19 cellular contexts compared by ENCODE assay signal in genomic region chr13:30331331-30331771, GRCh38. TPM values are rescaled to one million over a fixed set of nuclear protein-coding genes. Genes with fewer than 3 reads are reported as not detected.
DNase-seq lines count a peak whose midpoint lies in the region; ATAC-seq lines count a peak whose summit lies in the region.
"Had no signal": no experiment of that assay in that cellular context is flagged by ENCODE, and none has a peak within 500 bp of the region (broad histone marks: within the 10 kb centered on the region; RNA-seq: fewer than 3 reads in every experiment).

No MANE protein-coding gene starts in this region.

- DNase-seq in NCI-H2029 treated with DMSO at 0.1 percent for 48 hours (lab: John Stamatoyannopoulos, UW): peak; percentile 14
- no peak for DNase-seq in NCI-H2029 (lab: John Stamatoyannopoulos, UW)
- no peak for DNase-seq in SK-N-MC (ENCODE audit: low read depth, low spot score)
- peak; percentile 10 to 41 for DNase-seq in left colon
- no peak for DNase-seq in dermis blood vessel endothelial cell
- DNase-seq in AML-193 (lab: John Stamatoyannopoulos, UW): no peak
- DNase-seq in GM19240 (ENCODE audit: insufficient read length, low spot score): no peak
- DNase-seq: colonic mucosa; DMS153; immature natural killer cell; mammary epithelial cell; NCI-H1694 treated with DMSO at 0.1 percent for 48 hours; NCI-H526; stimulated activated CD4-positive, alpha-beta T cell treated with anti-CD3 and anti-CD28 coated beads, Interleukin-2, amount 100 ng/mL, for 24 hours; tibial artery had no signal

- H3K4me3 ChIP-seq in SK-N-MC (no peak overlapping the region), subcutaneous abdominal adipose tissue (ENCODE audit: low read depth in 1 of 5, low read length in 5 of 5) (no peak overlapping the region)
- H3K4me3 ChIP-seq: colonic mucosa, tibial artery had no signal

- H3K9ac ChIP-seq in SK-N-MC (ENCODE audit: insufficient read length) (no peak overlapping the region), subcutaneous abdominal adipose tissue (ENCODE audit: low read length in 5 of 5) (no peak overlapping the region)

- intact Hi-C loops in left colon (cut with DNase I, micrococcal nuclease): no loop called here

- H3K9me3 ChIP-seq in SK-N-MC (ENCODE audit: low read depth, low read length) (no peaks in the 10 kb centered on the region), subcutaneous abdominal adipose tissue (ENCODE audit: control insufficient read depth in 5 of 5, low read length in 5 of 5) (peaks cover 0 to 2% (median 0%) of the 10 kb centered on the region in 5 donors)
- H3K9me3 ChIP-seq: colonic mucosa, tibial artery had no signal

- no peaks in the 10 kb centered on the region for H3K36me3 ChIP-seq in SK-N-MC (ENCODE audit: insufficient read depth, low read length)
- H3K36me3 ChIP-seq in subcutaneous abdominal adipose tissue (ENCODE audit: control insufficient read depth in 5 of 5, insufficient read depth in 5 of 5, low read length in 5 of 5): no peaks in the 10 kb centered on the region
- H3K36me3 ChIP-seq: colonic mucosa, tibial artery had no signal

- H3K4me1 ChIP-seq in subcutaneous abdominal adipose tissue (ENCODE audit: control insufficient read depth in 5 of 5, insufficient read depth in 5 of 5, low read length in 5 of 5): peaks cover 0 to 7% (median 4%) of the 10 kb centered on the region in 5 donors
- H3K4me1 ChIP-seq: colonic mucosa, tibial artery had no signal

- ATAC-seq in left colon: no peak
- ATAC-seq: Panc1 had no signal

- H3K27ac ChIP-seq in SK-N-MC: peak overlapping the region; percentile 38; the same call in 1 of the 2 replicates
- peak overlapping the region; percentile 11 for H3K27ac ChIP-seq in subcutaneous abdominal adipose tissue (ENCODE audit: low read depth, low read length)
- H3K27ac ChIP-seq: 22Rv1, colonic mucosa, epithelial cell of prostate had no signal

- H3K27me3 ChIP-seq in subcutaneous abdominal adipose tissue (ENCODE audit: control insufficient read depth in 5 of 5, insufficient read depth in 4 of 5, low read length in 5 of 5): no peaks in the 10 kb centered on the region
- H3K27me3 ChIP-seq: colonic mucosa, tibial artery had no signal

RNA-seq across cellular contexts. Expression of gene KATNAL1, which starts 24.0 kb away (rescaled TPM):
- 1 to 10 TPM; 3.3 to 9.4 TPM for total RNA-seq in left colon
- total RNA-seq in dermis blood vessel endothelial cell: 26.4 and 26.5 TPM in 2 replicates

Comparison
In these comparisons a context has a peak if more than half of its experiments do, and no peak if none do; other contexts are left out.
1. DNase-seq: peak in NCI-H2029 treated with DMSO at 0.1 percent for 48 hours (single experiment) and left colon (2 of 2); none in NCI-H2029 (single experiment), SK-N-MC (single experiment), dermis blood vessel endothelial cell (single experiment), AML-193 (0 of 2) and GM19240 (single experiment).